ENCODE assay signal across 9 cellular contexts in the genomic region with DNA sequence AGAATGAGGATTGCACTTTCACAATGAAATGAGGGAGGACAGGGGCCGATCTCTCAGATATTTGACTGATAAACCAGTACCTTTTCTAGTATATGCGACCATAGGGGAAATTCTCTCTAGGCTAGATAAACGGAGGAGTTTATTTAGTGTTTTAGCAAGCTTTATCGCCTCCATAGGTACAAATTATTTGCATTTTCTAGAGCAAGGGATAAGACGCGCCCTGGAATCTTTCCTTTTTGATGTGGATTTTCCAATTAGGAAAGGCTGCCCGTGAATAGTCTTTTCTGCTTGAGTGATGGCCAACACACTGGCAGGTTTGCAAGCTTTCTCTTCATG. TPM values are rescaled to one million over a fixed set of nuclear protein-coding genes. Genes with fewer than 3 reads are reported as not detected.
DNase-seq lines count a peak whose midpoint lies in the region; ATAC-seq, FAIRE-seq and TF ChIP-seq lines count a peak whose summit lies in the region.
"Had no signal": no experiment of that assay in that cellular context is flagged by ENCODE, and none has a peak within 500 bp of the region (broad histone marks: within the 10 kb centered on the region; RNA-seq: fewer than 3 reads in every experiment).

No MANE protein-coding gene starts in this region.

- POLR2A ChIA-PET in activated CD4-positive, alpha-beta T cell treated with anti-CD3 and anti-CD28 coated beads for 36 hours (lab: Charles Lee), result interaction anchor here (1.2 kb wide), 1 partner anchor 65 kb away, joined by 4 read pairs; a partner anchor contains a TSS
- POLR2A ChIA-PET in activated CD8-positive, alpha-beta T cell treated with anti-CD3 and anti-CD28 coated beads, Interleukin-2, amount 10 ng/mL, durations not matched to agents 7 days and 5 days (lab: Charles Lee), result interaction anchor here (0.5 to 1.3 kb wide), 4 partner anchors 10 to 221 kb away, joined by 3 to 10 read pairs (median 4); a partner anchor contains a TSS

- no peak for DNase-seq in activated CD4-positive, alpha-beta T cell treated with anti-CD3 and anti-CD28 coated beads for 36 hours
- no peak for DNase-seq in activated CD4-positive, alpha-beta T cell treated with anti-CD3 and anti-CD28 coated beads, Interleukin-2, amount 50 U/mL, for 48 hours
- no peak for DNase-seq in activated CD8-positive, alpha-beta T cell treated with anti-CD3 and anti-CD28 coated beads, Interleukin-2, amount 10 ng/mL, durations not matched to agents 7 days and 5 days
- no peak for DNase-seq in keratinocyte (ENCODE audit: low read depth, low spot score)
- no peak for DNase-seq in superior temporal gyrus (ENCODE audit: extremely low spot score)
- DNase-seq in KBM-7, result no peak
- no peak for DNase-seq in RCC 7860 (ENCODE audit: low spot score)

- CTCF ChIA-PET in activated CD4-positive, alpha-beta T cell treated with anti-CD3 and anti-CD28 coated beads for 36 hours (lab: Charles Lee), result interaction anchor here (0.6 to 2.0 kb wide), 6 partner anchors 9 to 618 kb away, joined by 3 to 17 read pairs (median 3); a partner anchor contains a TSS
- CTCF ChIA-PET in activated CD8-positive, alpha-beta T cell treated with anti-CD3 and anti-CD28 coated beads, Interleukin-2, amount 10 ng/mL, durations not matched to agents 7 days and 5 days (lab: Charles Lee), result interaction anchor here (0.8 to 2.2 kb wide), 9 partner anchors 9 to 451 kb away, joined by 3 to 18 read pairs (median 4); no protein-coding TSS in a partner anchor

- peak overlapping the region; percentile 53 to 99 (median 97) for H3K4me3 ChIP-seq in keratinocyte (ENCODE audit: control insufficient read depth in 2 of 3, extremely low read depth in 1 of 3, insufficient read depth in 2 of 3, low read depth in 1 of 3, low read length in 3 of 3)

- H3K4me1 Mint-ChIP-seq in activated CD4-positive, alpha-beta T cell treated with anti-CD3 and anti-CD28 coated beads for 36 hours, result peaks cover 12% of the 10 kb centered on the region
- H3K4me1 Mint-ChIP-seq in activated CD8-positive, alpha-beta T cell treated with anti-CD3 and anti-CD28 coated beads, Interleukin-2, amount 10 ng/mL, durations not matched to agents 7 days and 5 days (ENCODE audit: low read depth), result peaks cover 15% of the 10 kb centered on the region

- peak overlapping the region; percentile 93 for H3K4me3 Mint-ChIP-seq in activated CD4-positive, alpha-beta T cell treated with anti-CD3 and anti-CD28 coated beads for 36 hours
- H3K4me3 Mint-ChIP-seq in activated CD8-positive, alpha-beta T cell treated with anti-CD3 and anti-CD28 coated beads, Interleukin-2, amount 10 ng/mL, durations not matched to agents 7 days and 5 days, result peak overlapping the region; percentile 95

- H3K4me1 ChIP-seq in keratinocyte (ENCODE audit: control insufficient read depth, extremely low read depth, insufficient read depth, low read length), result peaks cover 9% of the 10 kb centered on the region

- H3K27ac ChIP-seq in keratinocyte (ENCODE audit: control insufficient read depth, insufficient read depth, low read length) (peak overlapping the region; percentile 12), temporal lobe (ENCODE audit: low read depth, low read length) (peak overlapping the region; percentile 51)

- no peaks in the 10 kb centered on the region for H3K79me2 ChIP-seq in keratinocyte (ENCODE audit: control insufficient read depth, insufficient read depth, low read length)

- H3K36me3 ChIP-seq in keratinocyte (ENCODE audit: control insufficient read depth in 2 of 2, extremely low read depth in 1 of 2, insufficient read depth in 2 of 2, low read length in 2 of 2), result no peaks in the 10 kb centered on the region

- no peak for ATAC-seq in activated CD4-positive, alpha-beta T cell treated with anti-CD3 and anti-CD28 coated beads for 36 hours
- ATAC-seq in activated CD8-positive, alpha-beta T cell treated with anti-CD3 and anti-CD28 coated beads, Interleukin-2, amount 10 ng/mL, durations not matched to agents 7 days and 5 days, result no peak

- no peaks in the 10 kb centered on the region for H3K27me3 Mint-ChIP-seq in activated CD4-positive, alpha-beta T cell treated with anti-CD3 and anti-CD28 coated beads for 36 hours
- H3K27me3 Mint-ChIP-seq in activated CD8-positive, alpha-beta T cell treated with anti-CD3 and anti-CD28 coated beads, Interleukin-2, amount 10 ng/mL, durations not matched to agents 7 days and 5 days (ENCODE audit: low read depth), result no peaks in the 10 kb centered on the region

- no peaks in the 10 kb centered on the region for H3K36me3 Mint-ChIP-seq in activated CD4-positive, alpha-beta T cell treated with anti-CD3 and anti-CD28 coated beads for 36 hours (ENCODE audit: low read depth)
- H3K36me3 Mint-ChIP-seq in activated CD8-positive, alpha-beta T cell treated with anti-CD3 and anti-CD28 coated beads, Interleukin-2, amount 10 ng/mL, durations not matched to agents 7 days and 5 days (ENCODE audit: low read depth), result peaks cover 4% of the 10 kb centered on the region

- H3K9me3 Mint-ChIP-seq in activated CD4-positive, alpha-beta T cell treated with anti-CD3 and anti-CD28 coated beads for 36 hours (ENCODE audit: low read depth), result no peaks in the 10 kb centered on the region
- H3K9me3 Mint-ChIP-seq in activated CD8-positive, alpha-beta T cell treated with anti-CD3 and anti-CD28 coated beads, Interleukin-2, amount 10 ng/mL, durations not matched to agents 7 days and 5 days (ENCODE audit: insufficient read depth), result no peaks in the 10 kb centered on the region

- H3K27me3 ChIP-seq in keratinocyte (ENCODE audit: control insufficient read depth, extremely low read depth, insufficient read depth, low read length), result no peaks in the 10 kb centered on the region

- no peak for FAIRE-seq in keratinocyte (lab: Jason Lieb, UNC)
- no peak for FAIRE-seq in RCC 7860 (lab: Jason Lieb, UNC)

- no peaks in the 10 kb centered on the region for H3K9me1 ChIP-seq in keratinocyte (ENCODE audit: control insufficient read depth, extremely low read depth, insufficient read depth, low read length)

- H3K9me3 ChIP-seq in keratinocyte (ENCODE audit: control insufficient read depth, low read depth, low read length), result no peaks in the 10 kb centered on the region

- peak overlapping the region; percentile 84 for H3K9ac ChIP-seq in keratinocyte (ENCODE audit: control insufficient read depth, extremely low read depth, insufficient read depth, low read length)

- no peaks in the 10 kb centered on the region for H4K20me1 ChIP-seq in keratinocyte (ENCODE audit: control insufficient read depth, extremely low read depth, insufficient read depth, low read length)

- no peak for TF ChIP-seq CTCF in keratinocyte (optimal IDR thresholded peaks at IDR 0.05 in 1 of 3, IDR thresholded peaks at IDR 0.05 in 1 of 3, conservative IDR thresholded peaks at IDR 0.05 in 1 of 3; ENCODE audit: extremely low read depth in 1 of 3, insufficient read depth in 2 of 3, low read length in 3 of 3)

- peak overlapping the region; percentile 99 for H3K4me2 ChIP-seq in keratinocyte (ENCODE audit: control insufficient read depth, extremely low read depth, insufficient read depth, low read depth, low read length)

- intact Hi-C loops in activated CD4-positive, alpha-beta T cell treated with anti-CD3 and anti-CD28 coated beads for 36 hours (cut with DNase I, micrococcal nuclease), result loop anchor here (1.0 to 5.0 kb wide), 14 partner anchors 10 to 917 kb away; a partner anchor contains a TSS

- dilution Hi-C loops in keratinocyte (cut with MboI; ENCODE audit: extremely low pct_ligation_motif_present, low sequenced_read_pairs), result no loop called here

- in situ Hi-C loops in KBM-7 (cut with MboI; ENCODE audit: low pct_unique_long_range_greater_than_20kb, low sequenced_read_pairs), result no loop called here

- peak overlapping the region; percentile 94 for H2AFZ ChIP-seq in keratinocyte (ENCODE audit: control insufficient read depth, low read length)

- H3K27ac Mint-ChIP-seq in activated CD4-positive, alpha-beta T cell treated with anti-CD3 and anti-CD28 coated beads for 36 hours, result peak overlapping the region; percentile 78
- H3K27ac Mint-ChIP-seq in activated CD8-positive, alpha-beta T cell treated with anti-CD3 and anti-CD28 coated beads, Interleukin-2, amount 10 ng/mL, durations not matched to agents 7 days and 5 days, result peak overlapping the region; percentile 84

RNA-seq across cellular contexts. Expression of a gene that starts 0.4 kb away (rescaled TPM):
- total RNA-seq in activated CD4-positive, alpha-beta T cell treated with anti-CD3 and anti-CD28 coated beads for 36 hours, result 1 to 10 TPM; 2.5 to 2.7 TPM
- total RNA-seq in activated CD8-positive, alpha-beta T cell treated with anti-CD3 and anti-CD28 coated beads, Interleukin-2, amount 10 ng/mL, durations not matched to agents 7 days and 5 days, result 1 to 10 TPM; 1.6 to 3.3 TPM
- polyA plus RNA-seq in keratinocyte, result 1.4 to 3.3 TPM (median 2.8 TPM) in 3 replicates
- polyA plus RNA-seq in keratinocyte (2011; ENCODE audit: low read depth), result 0.91 TPM
- 0.82 and 2.3 TPM in 2 replicates for polyA plus RNA-seq in keratinocyte (2011; cell fraction: cytosol; rRNA removed)
- polyA plus RNA-seq in keratinocyte (2011; cell fraction: nucleus; rRNA removed), result 4.2 and 4.8 TPM in 2 replicates
- polyA plus RNA-seq in keratinocyte (2012; ENCODE audit: low replicate concordance), result 1.5 and 3.6 TPM in 2 replicates
- 1.3 to 3.3 TPM (median 1.3 TPM) in 3 replicates for polyA minus RNA-seq in keratinocyte
- polyA minus RNA-seq in keratinocyte (2011; cell fraction: cytosol; rRNA and poly(A)+ RNA removed), result not detected
- 5.7 TPM in 2 replicates for polyA minus RNA-seq in keratinocyte (2011; cell fraction: nucleus; rRNA and poly(A)+ RNA removed)
- 43.3 TPM for total RNA-seq in temporal lobe
- total RNA-seq: LHCN-M2 had no signal

RNA-seq across cellular contexts. Expression of a gene that starts 10.1 kb away (rescaled TPM):
- total RNA-seq in activated CD4-positive, alpha-beta T cell treated with anti-CD3 and anti-CD28 coated beads for 36 hours, result 10 to 100 TPM; 17.4 to 18.3 TPM
- 10 to 100 TPM; 14.7 to 15.7 TPM for total RNA-seq in activated CD8-positive, alpha-beta T cell treated with anti-CD3 and anti-CD28 coated beads, Interleukin-2, amount 10 ng/mL, durations not matched to agents 7 days and 5 days
- polyA plus RNA-seq in keratinocyte, result 15.9 to 20.5 TPM (median 18.1 TPM) in 3 replicates
- polyA plus RNA-seq in keratinocyte (2011; ENCODE audit: low read depth), result 15.0 TPM
- polyA plus RNA-seq in keratinocyte (2011; cell fraction: cytosol; rRNA removed), result 5.6 and 10.4 TPM in 2 replicates
- polyA plus RNA-seq in keratinocyte (2011; cell fraction: nucleus; rRNA removed), result 26.5 and 29.8 TPM in 2 replicates
- polyA plus RNA-seq in keratinocyte (2012; ENCODE audit: low replicate concordance), result 12.4 and 13.9 TPM in 2 replicates
- polyA minus RNA-seq in keratinocyte, result 13.7 to 24.9 TPM (median 19.9 TPM) in 3 replicates
- 8.2 TPM for polyA minus RNA-seq in keratinocyte (2011; cell fraction: cytosol; rRNA and poly(A)+ RNA removed)
- 24.4 and 33.7 TPM in 2 replicates for polyA minus RNA-seq in keratinocyte (2011; cell fraction: nucleus; rRNA and poly(A)+ RNA removed)
- 29.7 TPM for total RNA-seq in temporal lobe

Comparison
In these comparisons a context has a peak if more than half of its experiments do, and no peak if none do; other contexts are left out.
1. RNA of a gene that starts 0.4 kb away (total RNA-seq): 43.3 TPM in temporal lobe (single experiment); 1.6 to 3.3 TPM in activated CD8-positive, alpha-beta T cell treated with anti-CD3 and anti-CD28 coated beads, Interleukin-2, amount 10 ng/mL, durations not matched to agents 7 days and 5 days and 2.5 to 2.7 TPM in activated CD4-positive, alpha-beta T cell treated with anti-CD3 and anti-CD28 coated beads for 36 hours; every median in the first group is over 10 times any median in the second.